37 cellular contexts compared by ENCODE assay signal in the genomic region with DNA sequence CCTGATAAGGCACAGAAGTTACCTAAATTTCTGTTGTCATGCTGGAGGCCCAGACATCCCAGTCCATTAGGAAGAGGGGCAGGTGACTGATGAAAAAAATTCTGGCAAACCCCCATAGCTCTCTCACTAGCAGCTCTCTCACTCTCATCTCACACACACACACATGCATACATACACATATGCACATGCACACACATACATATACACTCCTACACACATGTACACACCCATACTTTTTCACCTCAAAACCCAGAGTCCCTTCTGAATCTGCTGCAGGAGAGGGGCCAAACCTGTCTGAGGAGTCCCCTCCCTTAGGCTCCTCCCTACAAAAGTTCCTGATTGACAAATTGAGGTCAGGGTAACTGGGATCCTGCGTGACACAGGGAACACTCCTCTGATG. TPM values are rescaled to one million over a fixed set of nuclear protein-coding genes. Genes with fewer than 3 reads are reported as not detected.
"Had no signal": no experiment of that assay in that cellular context is flagged by ENCODE, and none has a peak within 500 bp of the region (broad histone marks: within the 10 kb centered on the region; RNA-seq: fewer than 3 reads in every experiment).

No MANE protein-coding gene starts in this region.

- H3K9me3 ChIP-seq: MG63 had no signal

- H3K27ac ChIP-seq: KMS-11 had no signal

- H3K36me3 ChIP-seq: MG63 had no signal

- H3K9ac ChIP-seq: KMS-11 had no signal

- H3K4me3 ChIP-seq: MG63 had no signal

- H3K4me2 ChIP-seq: KMS-11 had no signal

- DNase-seq: Karpas-422, Kasumi-1, MG63, MM.1S, MV-4-11, NCI-H1048, NCI-H1092, NCI-H1092 treated with DMSO at 0.1 percent for 48 hours, NCI-H1105, NCI-H1105 treated with DMSO at 0.1 percent for 48 hours, NCI-H1417, NCI-H1417 treated with DMSO at 0.1 percent for 48 hours, NCI-H1436, NCI-H1436 treated with DMSO at 0.1 percent for 48 hours, NCI-H146, NCI-H1694, NCI-H1694 treated with DMSO at 0.1 percent for 48 hours, NCI-H187, NCI-H187 treated with DMSO at 0.1 percent for 48 hours, NCI-H1930, NCI-H2081, NCI-H2081 treated with DMSO at 0.1 percent for 48 hours, NCI-H2107, NCI-H2171, NCI-H2171 treated with DMSO at 0.1 percent for 48 hours, NCI-H2227 treated with DMSO at 0.1 percent for 48 hours, NCI-H226, NCI-H345, NCI-H446, NCI-H446 treated with DMSO at 0.1 percent for 48 hours, NCI-H510A, NCI-H510A treated with DMSO at 0.1 percent for 48 hours had no signal

RNA-seq across cellular contexts. Expression of gene SDR42E2, which starts 22.6 kb away (rescaled TPM):
- total RNA-seq: LHCN-M2, M059J, MCF 10A, NCI-H460 had no signal

RNA-seq across cellular contexts. Expression of gene VWA3A, which starts 47.4 kb away (rescaled TPM):
- total RNA-seq: LHCN-M2, M059J, MCF 10A, NCI-H460 had no signal
